ENCODE assay signal across 1 cellular context in the genomic region with DNA sequence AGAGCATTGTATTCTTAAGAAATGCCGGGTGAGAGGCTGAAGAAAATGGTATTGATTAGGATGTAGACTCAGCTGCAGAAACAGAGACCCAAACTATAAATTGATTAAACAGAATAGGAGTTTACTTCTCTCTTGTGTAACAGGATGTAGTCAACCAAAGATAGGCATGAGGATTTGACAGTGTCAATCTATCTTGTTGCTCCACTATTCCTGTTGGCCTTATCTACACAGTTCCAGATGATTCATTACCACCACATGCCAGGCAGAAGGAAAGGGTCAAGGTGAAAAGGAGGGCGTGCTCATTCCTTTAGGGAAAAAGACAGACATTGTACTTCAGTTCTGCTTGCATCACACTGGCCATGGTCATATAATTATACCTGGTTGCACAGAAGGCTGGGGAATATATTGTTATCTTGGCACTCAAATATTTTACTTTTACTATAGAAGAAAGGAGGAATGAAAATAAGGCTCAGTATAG.
TF ChIP-seq lines count a peak whose summit lies in the region.

No MANE protein-coding gene starts in this region.

TF ChIP-seq in K562, 482 proteins besides CTCF, POLR2A, EP300 and RAD21 (continued from another document and continues in another):
- peak; percentile 91 for TF ChIP-seq MGA (IDR thresholded peaks at IDR 0.05)
- TF ChIP-seq, protein P1, sequence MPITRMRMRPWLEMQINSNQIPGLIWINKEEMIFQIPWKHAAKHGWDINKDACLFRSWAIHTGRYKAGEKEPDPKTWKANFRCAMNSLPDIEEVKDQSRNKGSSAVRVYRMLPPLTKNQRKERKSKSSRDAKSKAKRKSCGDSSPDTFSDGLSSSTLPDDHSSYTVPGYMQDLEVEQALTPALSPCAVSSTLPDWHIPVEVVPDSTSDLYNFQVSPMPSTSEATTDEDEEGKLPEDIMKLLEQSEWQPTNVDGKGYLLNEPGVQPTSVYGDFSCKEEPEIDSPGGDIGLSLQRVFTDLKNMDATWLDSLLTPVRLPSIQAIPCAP (CRISPR knock-in tag; IDR thresholded peaks at IDR 0.05; ENCODE audit: borderline replicate concordance): no peak
- peak; percentile 99 for TF ChIP-seq SMARCE1 (IDR thresholded peaks at IDR 0.05)
- no peak for TF ChIP-seq ZBTB49 (CRISPR knock-in tag; IDR thresholded peaks at IDR 0.05; ENCODE audit: borderline replicate concordance)
- peak; percentile 100 for TF ChIP-seq DPF2 (IDR thresholded peaks at IDR 0.05)
- peak; percentile 44 for TF ChIP-seq PRDM10 (IDR thresholded peaks at IDR 0.05; ENCODE audit: partially characterized antibody)
- TF ChIP-seq, protein P2, sequence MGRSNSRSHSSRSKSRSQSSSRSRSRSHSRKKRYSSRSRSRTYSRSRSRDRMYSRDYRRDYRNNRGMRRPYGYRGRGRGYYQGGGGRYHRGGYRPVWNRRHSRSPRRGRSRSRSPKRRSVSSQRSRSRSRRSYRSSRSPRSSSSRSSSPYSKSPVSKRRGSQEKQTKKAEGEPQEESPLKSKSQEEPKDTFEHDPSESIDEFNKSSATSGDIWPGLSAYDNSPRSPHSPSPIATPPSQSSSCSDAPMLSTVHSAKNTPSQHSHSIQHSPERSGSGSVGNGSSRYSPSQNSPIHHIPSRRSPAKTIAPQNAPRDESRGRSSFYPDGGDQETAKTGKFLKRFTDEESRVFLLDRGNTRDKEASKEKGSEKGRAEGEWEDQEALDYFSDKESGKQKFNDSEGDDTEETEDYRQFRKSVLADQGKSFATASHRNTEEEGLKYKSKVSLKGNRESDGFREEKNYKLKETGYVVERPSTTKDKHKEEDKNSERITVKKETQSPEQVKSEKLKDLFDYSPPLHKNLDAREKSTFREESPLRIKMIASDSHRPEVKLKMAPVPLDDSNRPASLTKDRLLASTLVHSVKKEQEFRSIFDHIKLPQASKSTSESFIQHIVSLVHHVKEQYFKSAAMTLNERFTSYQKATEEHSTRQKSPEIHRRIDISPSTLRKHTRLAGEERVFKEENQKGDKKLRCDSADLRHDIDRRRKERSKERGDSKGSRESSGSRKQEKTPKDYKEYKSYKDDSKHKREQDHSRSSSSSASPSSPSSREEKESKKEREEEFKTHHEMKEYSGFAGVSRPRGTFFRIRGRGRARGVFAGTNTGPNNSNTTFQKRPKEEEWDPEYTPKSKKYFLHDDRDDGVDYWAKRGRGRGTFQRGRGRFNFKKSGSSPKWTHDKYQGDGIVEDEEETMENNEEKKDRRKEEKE (IDR thresholded peaks at IDR 0.05; ENCODE audit: borderline replicate concordance in 1 of 2, control insufficient read depth in 1 of 2, low read depth in 2 of 2, low read length in 1 of 2): 0 out of 4 replicates have a peak, but pooled peaks of 1 of the 2 experiments have one; percentile 65
- peak; percentile 69; the same call in 1 of the 2 replicates for TF ChIP-seq ZNF41 (CRISPR knock-in tag; conservative IDR thresholded peaks at IDR 0.05)
- TF ChIP-seq, protein P3, sequence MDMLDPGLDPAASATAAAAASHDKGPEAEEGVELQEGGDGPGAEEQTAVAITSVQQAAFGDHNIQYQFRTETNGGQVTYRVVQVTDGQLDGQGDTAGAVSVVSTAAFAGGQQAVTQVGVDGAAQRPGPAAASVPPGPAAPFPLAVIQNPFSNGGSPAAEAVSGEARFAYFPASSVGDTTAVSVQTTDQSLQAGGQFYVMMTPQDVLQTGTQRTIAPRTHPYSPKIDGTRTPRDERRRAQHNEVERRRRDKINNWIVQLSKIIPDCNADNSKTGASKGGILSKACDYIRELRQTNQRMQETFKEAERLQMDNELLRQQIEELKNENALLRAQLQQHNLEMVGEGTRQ (CRISPR knock-in tag; IDR thresholded peaks at IDR 0.05): no peak
- peak; percentile 84 for TF ChIP-seq BHLHE40 (IDR thresholded peaks at IDR 0.05; ENCODE audit: low read length)
- no peak for TF ChIP-seq ZNF586 (CRISPR knock-in tag; conservative IDR thresholded peaks at IDR 0.05)
- TF ChIP-seq RBM22 (IDR thresholded peaks at IDR 0.05; ENCODE audit: low read depth, low read length, poor library complexity, severe bottlenecking): no peak
- TF ChIP-seq CBX8 (IDR thresholded peaks at IDR 0.05; ENCODE audit: borderline replicate concordance, extremely low read depth, low read depth, low read length, poor library complexity, severe bottlenecking): no peak
- TF ChIP-seq SMAD2 (IDR thresholded peaks at IDR 0.05; ENCODE audit: low read depth, low read length): no peak
- TF ChIP-seq POLR2B (IDR thresholded peaks at IDR 0.05; ENCODE audit: low read depth, partially characterized antibody): no peak
- peak; percentile 61; the same call in 1 of the 2 replicates for TF ChIP-seq CEBPG (CRISPR knock-in tag; IDR thresholded peaks at IDR 0.05)
- TF ChIP-seq CEBPG (tag; conservative IDR thresholded peaks at IDR 0.05 in 1 of 2, IDR thresholded peaks at IDR 0.05 in 1 of 2): peak; percentile 90 to 93
- no peak for TF ChIP-seq HSF4 (CRISPR knock-in tag; IDR thresholded peaks at IDR 0.05; ENCODE audit: borderline replicate concordance)
- peak; percentile 48; the same call in 1 of the 2 replicates for TF ChIP-seq KLF1 (tag; IDR thresholded peaks at IDR 0.05)
- no peak for TF ChIP-seq AFF4 (CRISPR knock-in tag; IDR thresholded peaks at IDR 0.05)
